33 cellular contexts compared by ENCODE assay signal in the genomic region with DNA sequence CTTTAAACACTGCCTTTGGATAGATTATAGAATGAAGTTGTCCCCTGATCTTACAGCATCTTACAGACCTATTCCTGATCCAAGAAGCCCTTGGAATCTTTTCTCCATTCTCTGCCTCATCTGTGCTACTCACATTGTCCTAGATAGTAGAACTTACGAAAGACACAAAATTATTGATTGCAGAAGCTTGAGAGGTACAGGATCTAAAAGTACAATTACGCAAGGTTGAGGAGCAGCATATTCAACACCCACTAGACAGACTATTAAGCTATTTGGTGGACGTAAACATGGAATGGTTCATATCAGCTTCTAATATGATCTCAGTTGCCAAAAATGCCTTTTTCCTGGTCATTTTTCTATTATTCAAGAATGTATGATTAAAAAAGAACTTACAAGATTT.
"Had no signal": no experiment of that assay in that cellular context is flagged by ENCODE, and none has a peak within 500 bp of the region (broad histone marks: within the 10 kb centered on the region; RNA-seq: fewer than 3 reads in every experiment).

No MANE protein-coding gene starts in this region.

- H3K27ac ChIP-seq: PC-9, RWPE1, SJCRH30, SK-N-MC had no signal

- H3K4me2 ChIP-seq: PC-9 had no signal

- H3K36me3 ChIP-seq: MG63, SJCRH30 had no signal

- DNase-seq: Kasumi-1, KG1, MG63, NCI-H1048, NCI-H1092 treated with DMSO at 0.1 percent for 48 hours, NCI-H1105 treated with DMSO at 0.1 percent for 48 hours, NCI-H1417, NCI-H1436, NCI-H146, NCI-H1694, NCI-H187, NCI-H1930, NCI-H2029 treated with DMSO at 0.1 percent for 48 hours, NCI-H2081 treated with DMSO at 0.1 percent for 48 hours, NCI-H2107, NCI-H2171, NCI-H226, NCI-H446 treated with DMSO at 0.1 percent for 48 hours, NCI-H510A, NCI-H524, NCI-H526, NCI-H748 treated with DMSO at 0.1 percent for 48 hours, NCI-H82, SHP77, SIG-M5 had no signal

- H3K4me1 ChIP-seq: SJCRH30 had no signal

- H3K4me3 ChIP-seq: MG63, PC-9, SJCRH30, SK-N-MC had no signal

- H3K9me3 ChIP-seq: MG63, SJCRH30 had no signal

- FAIRE-seq: RCC 7860 had no signal

- H2AFZ ChIP-seq: PC-9 had no signal

- ATAC-seq: Panc1, Right ventricle myocardium inferior, SK-N-SH treated with all-trans-retinoic acid at 6 μM for 48 hours had no signal

- H3K27me3 ChIP-seq: MG63, SJCRH30 had no signal
